1 cellular context compared by ENCODE assay signal in the genomic region with DNA sequence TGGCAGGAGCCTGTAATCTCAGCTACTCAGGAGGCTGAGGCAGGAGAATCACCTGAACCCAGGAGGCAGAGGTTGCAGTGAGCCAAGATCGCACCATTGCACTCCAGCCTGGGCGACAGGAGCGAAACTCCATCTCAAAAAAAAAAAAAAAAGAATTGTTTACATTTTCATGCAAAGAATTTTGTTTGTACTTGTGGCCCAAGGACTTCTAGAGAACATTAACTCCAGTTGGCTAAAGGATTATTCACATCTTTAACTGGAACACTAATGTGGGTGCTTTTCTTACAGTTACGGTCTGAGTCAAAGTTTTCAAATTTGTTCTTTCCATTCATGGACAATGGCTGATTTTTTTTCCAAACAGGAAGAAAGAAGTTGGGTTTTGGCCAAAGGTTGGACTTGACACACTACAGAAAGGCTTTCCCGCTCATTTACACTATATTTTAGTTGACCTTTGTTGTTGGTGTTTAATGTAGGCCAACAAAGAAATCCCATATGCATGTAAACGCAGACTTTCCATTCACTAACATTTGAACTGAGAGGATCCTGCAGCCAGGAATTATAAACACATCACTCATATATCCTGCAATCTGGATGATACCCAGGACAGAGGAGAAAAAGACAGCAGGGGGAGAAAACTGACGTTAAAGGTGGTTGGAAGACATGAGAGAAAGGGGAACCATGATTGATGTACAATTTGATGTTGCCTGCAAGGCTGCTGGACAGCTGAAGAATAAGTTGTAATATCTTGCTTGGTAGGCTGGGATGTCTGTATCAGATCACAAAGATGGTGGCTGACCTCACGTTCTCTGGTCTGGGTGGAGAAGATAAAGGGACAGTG.
A peak's percentile ranks its signal among the peaks of the same experiment; 100 is the strongest.
TF ChIP-seq lines count a peak whose summit lies in the region.

No MANE protein-coding gene starts in this region.

TF ChIP-seq in HepG2, 621 proteins besides CTCF, POLR2A, EP300 and RAD21 (continued from another document and continues in another):
- TF ChIP-seq, protein P1, sequence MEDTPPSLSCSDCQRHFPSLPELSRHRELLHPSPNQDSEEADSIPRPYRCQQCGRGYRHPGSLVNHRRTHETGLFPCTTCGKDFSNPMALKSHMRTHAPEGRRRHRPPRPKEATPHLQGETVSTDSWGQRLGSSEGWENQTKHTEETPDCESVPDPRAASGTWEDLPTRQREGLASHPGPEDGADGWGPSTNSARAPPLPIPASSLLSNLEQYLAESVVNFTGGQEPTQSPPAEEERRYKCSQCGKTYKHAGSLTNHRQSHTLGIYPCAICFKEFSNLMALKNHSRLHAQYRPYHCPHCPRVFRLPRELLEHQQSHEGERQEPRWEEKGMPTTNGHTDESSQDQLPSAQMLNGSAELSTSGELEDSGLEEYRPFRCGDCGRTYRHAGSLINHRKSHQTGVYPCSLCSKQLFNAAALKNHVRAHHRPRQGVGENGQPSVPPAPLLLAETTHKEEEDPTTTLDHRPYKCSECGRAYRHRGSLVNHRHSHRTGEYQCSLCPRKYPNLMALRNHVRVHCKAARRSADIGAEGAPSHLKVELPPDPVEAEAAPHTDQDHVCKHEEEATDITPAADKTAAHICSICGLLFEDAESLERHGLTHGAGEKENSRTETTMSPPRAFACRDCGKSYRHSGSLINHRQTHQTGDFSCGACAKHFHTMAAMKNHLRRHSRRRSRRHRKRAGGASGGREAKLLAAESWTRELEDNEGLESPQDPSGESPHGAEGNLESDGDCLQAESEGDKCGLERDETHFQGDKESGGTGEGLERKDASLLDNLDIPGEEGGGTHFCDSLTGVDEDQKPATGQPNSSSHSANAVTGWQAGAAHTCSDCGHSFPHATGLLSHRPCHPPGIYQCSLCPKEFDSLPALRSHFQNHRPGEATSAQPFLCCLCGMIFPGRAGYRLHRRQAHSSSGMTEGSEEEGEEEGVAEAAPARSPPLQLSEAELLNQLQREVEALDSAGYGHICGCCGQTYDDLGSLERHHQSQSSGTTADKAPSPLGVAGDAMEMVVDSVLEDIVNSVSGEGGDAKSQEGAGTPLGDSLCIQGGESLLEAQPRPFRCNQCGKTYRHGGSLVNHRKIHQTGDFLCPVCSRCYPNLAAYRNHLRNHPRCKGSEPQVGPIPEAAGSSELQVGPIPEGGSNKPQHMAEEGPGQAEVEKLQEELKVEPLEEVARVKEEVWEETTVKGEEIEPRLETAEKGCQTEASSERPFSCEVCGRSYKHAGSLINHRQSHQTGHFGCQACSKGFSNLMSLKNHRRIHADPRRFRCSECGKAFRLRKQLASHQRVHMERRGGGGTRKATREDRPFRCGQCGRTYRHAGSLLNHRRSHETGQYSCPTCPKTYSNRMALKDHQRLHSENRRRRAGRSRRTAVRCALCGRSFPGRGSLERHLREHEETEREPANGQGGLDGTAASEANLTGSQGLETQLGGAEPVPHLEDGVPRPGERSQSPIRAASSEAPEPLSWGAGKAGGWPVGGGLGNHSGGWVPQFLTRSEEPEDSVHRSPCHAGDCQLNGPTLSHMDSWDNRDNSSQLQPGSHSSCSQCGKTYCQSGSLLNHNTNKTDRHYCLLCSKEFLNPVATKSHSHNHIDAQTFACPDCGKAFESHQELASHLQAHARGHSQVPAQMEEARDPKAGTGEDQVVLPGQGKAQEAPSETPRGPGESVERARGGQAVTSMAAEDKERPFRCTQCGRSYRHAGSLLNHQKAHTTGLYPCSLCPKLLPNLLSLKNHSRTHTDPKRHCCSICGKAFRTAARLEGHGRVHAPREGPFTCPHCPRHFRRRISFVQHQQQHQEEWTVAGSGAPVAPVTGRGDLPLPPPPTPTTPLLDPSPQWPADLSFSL (CRISPR knock-in tag; IDR thresholded peaks at IDR 0.05) = 0 out of 2 replicates have a peak, but pooled peaks have one; percentile 26
- TF ChIP-seq LCORL (IDR thresholded peaks at IDR 0.05) (no peak), LCORL (CRISPR knock-in tag; IDR thresholded peaks at IDR 0.05) (peak; percentile 68), SMARCC2 (IDR thresholded peaks at IDR 0.05) (0 out of 2 replicates have a peak, but pooled peaks have one; percentile 21), RFXAP (CRISPR knock-in tag; IDR thresholded peaks at IDR 0.05; ENCODE audit: borderline replicate concordance) (peak; percentile 52), FOSL1 (CRISPR knock-in tag; IDR thresholded peaks at IDR 0.05; ENCODE audit: borderline replicate concordance) (no peak), ZMYM4 (CRISPR knock-in tag; IDR thresholded peaks at IDR 0.05) (0 out of 2 replicates have a peak, but pooled peaks have one; percentile 43), ZNF724P (CRISPR knock-in tag; IDR thresholded peaks at IDR 0.05; ENCODE audit: borderline replicate concordance) (no peak), SRF (IDR thresholded peaks at IDR 0.05; ENCODE audit: low read depth, low read length) (peak; percentile 34; the same call in 1 of the 2 replicates), CHD4 (IDR thresholded peaks at IDR 0.05; ENCODE audit: borderline replicate concordance, low read length) (peak; percentile 96; the same call in 1 of the 2 replicates), NFKBIZ (CRISPR knock-in tag; IDR thresholded peaks at IDR 0.05) (peak; percentile 16; the same call in 1 of the 2 replicates), ZNF317 (CRISPR knock-in tag; IDR thresholded peaks at IDR 0.05) (peak; percentile 68), SOX6 (IDR thresholded peaks at IDR 0.05) (no peak), SOX6 (CRISPR knock-in tag; IDR thresholded peaks at IDR 0.05) (peak; percentile 99), ARNT2 (CRISPR knock-in tag; IDR thresholded peaks at IDR 0.05; ENCODE audit: low read depth) (no peak), HOXA3 (CRISPR knock-in tag; IDR thresholded peaks at IDR 0.05) (0 out of 2 replicates have a peak, but pooled peaks have one; percentile 24), AGO1 (IDR thresholded peaks at IDR 0.05; ENCODE audit: low read depth, low read length, poor library complexity, severe bottlenecking) (no peak), ZMAT3 (CRISPR knock-in tag; conservative IDR thresholded peaks at IDR 0.05) (0 out of 2 replicates have a peak, but pooled peaks have one; percentile 42), ATF1 (CRISPR knock-in tag; IDR thresholded peaks at IDR 0.05) (peak; percentile 11; the same call in 1 of the 2 replicates), SRSF9 (IDR thresholded peaks at IDR 0.05; ENCODE audit: borderline replicate concordance, insufficient read depth, low read depth, low read length, poor library complexity, severe bottlenecking) (no peak), HOXA9 (CRISPR knock-in tag; IDR thresholded peaks at IDR 0.05; ENCODE audit: borderline replicate concordance) (no peak), THAP11 (CRISPR knock-in tag; IDR thresholded peaks at IDR 0.05) (peak; percentile 12; the same call in 1 of the 2 replicates), STAG1 (CRISPR knock-in tag; IDR thresholded peaks at IDR 0.05) (peak; percentile 13), SP4 (CRISPR knock-in tag; IDR thresholded peaks at IDR 0.05) (no peak), ZNF350 (CRISPR knock-in tag; IDR thresholded peaks at IDR 0.05; ENCODE audit: borderline replicate concordance, low read depth) (no peak), ZFYVE20 (CRISPR knock-in tag; IDR thresholded peaks at IDR 0.05; ENCODE audit: borderline replicate concordance, low read depth) (no peak), FOXA3 (CRISPR knock-in tag; IDR thresholded peaks at IDR 0.05) (peak; percentile 81; the same call in 1 of the 2 replicates), RBAK (CRISPR knock-in tag; IDR thresholded peaks at IDR 0.05) (no peak), ZMYM3 (CRISPR knock-in tag; IDR thresholded peaks at IDR 0.05) (peak; percentile 88), ZNF790 (CRISPR knock-in tag; IDR thresholded peaks at IDR 0.05; ENCODE audit: borderline replicate concordance) (peak; percentile 54; the same call in 1 of the 2 replicates), RBFOX2 (IDR thresholded peaks at IDR 0.05; ENCODE audit: low read depth, low read length) (peak; percentile 53; the same call in 1 of the 2 replicates), ZNF230 (CRISPR knock-in tag; IDR thresholded peaks at IDR 0.05) (no peak), TBX2 (CRISPR knock-in tag; IDR thresholded peaks at IDR 0.05; ENCODE audit: borderline replicate concordance) (peak; percentile 96), MAZ (IDR thresholded peaks at IDR 0.05; ENCODE audit: borderline replicate concordance, low read depth, low read length) (no peak), MAZ (CRISPR knock-in tag; IDR thresholded peaks at IDR 0.05; ENCODE audit: low read depth) (peak; percentile 45; the same call in 1 of the 2 replicates), GATA4 (IDR thresholded peaks at IDR 0.05; ENCODE audit: borderline replicate concordance, low read depth) (peak; percentile 73; the same call in 1 of the 2 replicates), SKI (IDR thresholded peaks at IDR 0.05; ENCODE audit: partially characterized antibody) (peak; percentile 39), ZNF282 (IDR thresholded peaks at IDR 0.05; ENCODE audit: partially characterized antibody) (no peak), ZBTB20 (CRISPR knock-in tag; IDR thresholded peaks at IDR 0.05; ENCODE audit: borderline replicate concordance, low read depth) (0 out of 2 replicates have a peak, but pooled peaks have one; percentile 34), TCF12 (IDR thresholded peaks at IDR 0.05) (no peak), TCF12 (CRISPR knock-in tag; IDR thresholded peaks at IDR 0.05) (peak; percentile 83; the same call in 1 of the 2 replicates), RELA (CRISPR knock-in tag; IDR thresholded peaks at IDR 0.05) (no peak), HMG20A (CRISPR knock-in tag; IDR thresholded peaks at IDR 0.05; ENCODE audit: borderline replicate concordance) (peak; percentile 76; the same call in 1 of the 2 replicates)
- TF ChIP-seq, protein P2, sequence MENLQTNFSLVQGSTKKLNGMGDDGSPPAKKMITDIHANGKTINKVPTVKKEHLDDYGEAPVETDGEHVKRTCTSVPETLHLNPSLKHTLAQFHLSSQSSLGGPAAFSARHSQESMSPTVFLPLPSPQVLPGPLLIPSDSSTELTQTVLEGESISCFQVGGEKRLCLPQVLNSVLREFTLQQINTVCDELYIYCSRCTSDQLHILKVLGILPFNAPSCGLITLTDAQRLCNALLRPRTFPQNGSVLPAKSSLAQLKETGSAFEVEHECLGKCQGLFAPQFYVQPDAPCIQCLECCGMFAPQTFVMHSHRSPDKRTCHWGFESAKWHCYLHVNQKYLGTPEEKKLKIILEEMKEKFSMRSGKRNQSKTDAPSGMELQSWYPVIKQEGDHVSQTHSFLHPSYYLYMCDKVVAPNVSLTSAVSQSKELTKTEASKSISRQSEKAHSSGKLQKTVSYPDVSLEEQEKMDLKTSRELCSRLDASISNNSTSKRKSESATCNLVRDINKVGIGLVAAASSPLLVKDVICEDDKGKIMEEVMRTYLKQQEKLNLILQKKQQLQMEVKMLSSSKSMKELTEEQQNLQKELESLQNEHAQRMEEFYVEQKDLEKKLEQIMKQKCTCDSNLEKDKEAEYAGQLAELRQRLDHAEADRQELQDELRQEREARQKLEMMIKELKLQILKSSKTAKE (CRISPR knock-in tag; IDR thresholded peaks at IDR 0.05; ENCODE audit: borderline replicate concordance) = no peak
- TF ChIP-seq, protein P3, sequence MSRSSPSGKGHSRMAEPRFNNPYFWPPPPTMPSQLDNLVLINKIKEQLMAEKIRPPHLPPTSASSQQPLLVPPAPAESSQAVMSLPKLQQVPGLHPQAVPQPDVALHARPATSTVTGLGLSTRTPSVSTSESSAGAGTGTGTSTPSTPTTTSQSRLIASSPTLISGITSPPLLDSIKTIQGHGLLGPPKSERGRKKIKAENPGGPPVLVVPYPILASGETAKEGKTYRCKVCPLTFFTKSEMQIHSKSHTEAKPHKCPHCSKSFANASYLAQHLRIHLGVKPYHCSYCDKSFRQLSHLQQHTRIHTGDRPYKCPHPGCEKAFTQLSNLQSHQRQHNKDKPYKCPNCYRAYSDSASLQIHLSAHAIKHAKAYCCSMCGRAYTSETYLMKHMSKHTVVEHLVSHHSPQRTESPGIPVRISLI (CRISPR knock-in tag; IDR thresholded peaks at IDR 0.05; ENCODE audit: borderline replicate concordance) = peak; percentile 97
- TF ChIP-seq, protein P4, sequence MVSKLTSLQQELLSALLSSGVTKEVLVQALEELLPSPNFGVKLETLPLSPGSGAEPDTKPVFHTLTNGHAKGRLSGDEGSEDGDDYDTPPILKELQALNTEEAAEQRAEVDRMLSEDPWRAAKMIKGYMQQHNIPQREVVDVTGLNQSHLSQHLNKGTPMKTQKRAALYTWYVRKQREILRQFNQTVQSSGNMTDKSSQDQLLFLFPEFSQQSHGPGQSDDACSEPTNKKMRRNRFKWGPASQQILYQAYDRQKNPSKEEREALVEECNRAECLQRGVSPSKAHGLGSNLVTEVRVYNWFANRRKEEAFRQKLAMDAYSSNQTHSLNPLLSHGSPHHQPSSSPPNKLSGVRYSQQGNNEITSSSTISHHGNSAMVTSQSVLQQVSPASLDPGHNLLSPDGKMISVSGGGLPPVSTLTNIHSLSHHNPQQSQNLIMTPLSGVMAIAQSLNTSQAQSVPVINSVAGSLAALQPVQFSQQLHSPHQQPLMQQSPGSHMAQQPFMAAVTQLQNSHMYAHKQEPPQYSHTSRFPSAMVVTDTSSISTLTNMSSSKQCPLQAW (CRISPR knock-in tag; IDR thresholded peaks at IDR 0.05) = peak; percentile 56
- TF ChIP-seq, protein P5, sequence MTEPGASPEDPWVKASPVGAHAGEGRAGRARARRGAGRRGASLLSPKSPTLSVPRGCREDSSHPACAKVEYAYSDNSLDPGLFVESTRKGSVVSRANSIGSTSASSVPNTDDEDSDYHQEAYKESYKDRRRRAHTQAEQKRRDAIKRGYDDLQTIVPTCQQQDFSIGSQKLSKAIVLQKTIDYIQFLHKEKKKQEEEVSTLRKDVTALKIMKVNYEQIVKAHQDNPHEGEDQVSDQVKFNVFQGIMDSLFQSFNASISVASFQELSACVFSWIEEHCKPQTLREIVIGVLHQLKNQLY (CRISPR knock-in tag; IDR thresholded peaks at IDR 0.05) = peak; percentile 18; the same call in 1 of the 2 replicates
- TF ChIP-seq, protein P6, sequence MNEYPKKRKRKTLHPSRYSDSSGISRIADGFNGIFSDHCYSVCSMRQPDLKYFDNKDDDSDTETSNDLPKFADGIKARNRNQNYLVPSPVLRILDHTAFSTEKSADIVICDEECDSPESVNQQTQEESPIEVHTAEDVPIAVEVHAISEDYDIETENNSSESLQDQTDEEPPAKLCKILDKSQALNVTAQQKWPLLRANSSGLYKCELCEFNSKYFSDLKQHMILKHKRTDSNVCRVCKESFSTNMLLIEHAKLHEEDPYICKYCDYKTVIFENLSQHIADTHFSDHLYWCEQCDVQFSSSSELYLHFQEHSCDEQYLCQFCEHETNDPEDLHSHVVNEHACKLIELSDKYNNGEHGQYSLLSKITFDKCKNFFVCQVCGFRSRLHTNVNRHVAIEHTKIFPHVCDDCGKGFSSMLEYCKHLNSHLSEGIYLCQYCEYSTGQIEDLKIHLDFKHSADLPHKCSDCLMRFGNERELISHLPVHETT (CRISPR knock-in tag; conservative IDR thresholded peaks at IDR 0.05) = no peak
- TF ChIP-seq, protein P7, sequence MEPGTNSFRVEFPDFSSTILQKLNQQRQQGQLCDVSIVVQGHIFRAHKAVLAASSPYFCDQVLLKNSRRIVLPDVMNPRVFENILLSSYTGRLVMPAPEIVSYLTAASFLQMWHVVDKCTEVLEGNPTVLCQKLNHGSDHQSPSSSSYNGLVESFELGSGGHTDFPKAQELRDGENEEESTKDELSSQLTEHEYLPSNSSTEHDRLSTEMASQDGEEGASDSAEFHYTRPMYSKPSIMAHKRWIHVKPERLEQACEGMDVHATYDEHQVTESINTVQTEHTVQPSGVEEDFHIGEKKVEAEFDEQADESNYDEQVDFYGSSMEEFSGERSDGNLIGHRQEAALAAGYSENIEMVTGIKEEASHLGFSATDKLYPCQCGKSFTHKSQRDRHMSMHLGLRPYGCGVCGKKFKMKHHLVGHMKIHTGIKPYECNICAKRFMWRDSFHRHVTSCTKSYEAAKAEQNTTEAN (CRISPR knock-in tag; conservative IDR thresholded peaks at IDR 0.05) = peak; percentile 94
